ENCODE assay signal across 27 cellular contexts in the genomic region with DNA sequence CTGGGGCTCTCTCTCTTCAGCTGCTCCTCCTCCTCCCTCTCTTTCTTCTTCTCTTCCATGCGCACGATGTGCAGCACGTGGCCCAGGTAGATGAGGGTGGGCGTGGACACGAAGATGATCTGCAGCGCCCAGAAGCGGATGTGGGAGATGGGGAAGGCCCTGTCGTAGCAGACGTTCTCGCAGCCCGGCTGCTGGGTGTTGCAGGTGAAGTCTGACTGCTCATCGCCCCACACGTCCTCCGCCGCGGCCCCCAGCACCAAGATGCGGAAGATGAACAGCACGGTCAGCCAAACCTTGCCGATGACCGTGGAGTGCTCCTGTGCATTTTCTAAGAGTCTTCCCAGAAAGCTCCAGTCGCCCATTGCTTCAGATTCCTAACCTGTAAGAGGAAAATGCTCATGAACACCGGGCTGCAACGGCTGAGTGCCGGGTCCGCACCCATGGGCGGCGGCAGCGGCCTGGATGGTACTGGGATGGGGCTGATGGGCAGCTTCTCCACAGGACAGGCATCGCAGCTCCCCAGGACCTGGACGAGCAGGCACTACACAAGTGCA. TPM values are rescaled to one million over a fixed set of nuclear protein-coding genes. Genes with fewer than 3 reads are reported as not detected.
"Had no signal": no experiment of that assay in that cellular context is flagged by ENCODE, and none has a peak within 500 bp of the region (broad histone marks: within the 10 kb centered on the region; RNA-seq: fewer than 3 reads in every experiment).

No MANE protein-coding gene starts in this region.

- H3K4me3 Mint-ChIP-seq: memory B cell, nephron progenitor cell had no signal

- H3K4me3 ChIP-seq: lower lobe of right lung, skin epidermis, thyroid gland, upper lobe of left lung, uterus had no signal

- H3K36me3 ChIP-seq: esophagus squamous epithelium, gastroesophageal sphincter, left ventricle myocardium inferior, lower lobe of right lung, neutrophil, sigmoid colon, suprapubic skin, thyroid gland, upper lobe of left lung, uterus had no signal

- H3K27me3 ChIP-seq: thyroid gland had no signal

- H3K9me3 ChIP-seq: esophagus squamous epithelium, gastroesophageal sphincter, left ventricle myocardium inferior, lower lobe of right lung, neutrophil, sigmoid colon, suprapubic skin, thyroid gland, upper lobe of left lung, uterus had no signal

- ATAC-seq: gastroesophageal sphincter had no signal

- H3K4me1 ChIP-seq: lower lobe of right lung, uterus had no signal

- H3K4me1 Mint-ChIP-seq: memory B cell had no signal

- DNase-seq: cortex of kidney; dorsolateral prefrontal cortex; effector CD8-positive, alpha-beta T cell; esophagus squamous epithelium; foreskin fibroblast; glutamatergic neuron; kidney; left cardiac atrium; left ventricle myocardium inferior; lower lobe of right lung; midbrain; nephron progenitor cell; posterior cingulate gyrus; sigmoid colon; stimulated activated CD4-positive, alpha-beta T cell treated with anti-CD3 and anti-CD28 coated beads, Interleukin-12 subunit alpha, Interleukin-12 subunit beta, amount 100 ng/mL, for 4 hours; stimulated activated naive CD4-positive, alpha-beta T cell treated with Interleukin-2 at 50 U/mL for 16 hours; thyroid gland; uterus had no signal

- H3K9me3 Mint-ChIP-seq: memory B cell, nephron progenitor cell had no signal

- H3K27ac ChIP-seq: dorsolateral prefrontal cortex, epithelial cell of prostate, esophagus squamous epithelium, gastroesophageal sphincter, lower lobe of right lung, neutrophil, sigmoid colon, skin epidermis, suprapubic skin, thyroid gland, upper lobe of left lung, uterus had no signal

- H3K27ac Mint-ChIP-seq: memory B cell, nephron progenitor cell had no signal

RNA-seq across cellular contexts. Expression of gene GJA3, which starts 17.8 kb away (rescaled TPM):
- total RNA-seq: lower lobe of right lung, sigmoid colon had no signal

RNA-seq across cellular contexts. Expression of gene GJB2, which starts 49.7 kb away (rescaled TPM):
- total RNA-seq: chondrocyte, left ventricle myocardium inferior, pulmonary artery endothelial cell had no signal
